1 cellular context compared by ENCODE assay signal in genomic region chr1:172629638-172630037, GRCh38.
TF ChIP-seq lines count a peak whose summit lies in the region.

No MANE protein-coding gene starts in this region.

TF ChIP-seq in SK-N-SH treated with all-trans-retinoic acid at 6 μM for 48 hours, 23 proteins besides CTCF, POLR2A, EP300 and RAD21 (continued from another document):
- TF ChIP-seq GLIS3 (CRISPR knock-in tag; IDR thresholded peaks at IDR 0.05): no peak
